ENCODE assay signal across 22 cellular contexts in the genomic region with DNA sequence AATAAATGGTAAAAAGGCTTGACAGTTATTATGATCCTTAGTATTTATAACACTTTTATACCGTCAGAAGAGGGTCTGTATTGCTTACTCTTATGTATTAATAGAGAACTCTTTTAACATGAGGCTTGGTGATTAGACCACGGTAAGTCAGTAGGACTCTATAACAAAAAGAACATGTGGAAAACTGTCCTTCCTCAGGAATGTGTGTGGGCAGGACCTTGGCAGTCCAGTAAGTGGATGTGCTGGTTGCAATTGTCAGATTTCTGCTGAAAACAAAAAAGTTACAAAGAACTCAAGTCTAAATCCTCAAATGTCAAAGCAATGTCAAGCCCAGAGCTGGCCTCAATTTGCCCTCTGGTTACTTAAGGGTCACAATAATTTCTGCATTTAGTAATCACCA.
A peak's percentile ranks its signal among the peaks of the same experiment; 100 is the strongest.
DNase-seq lines count a peak whose midpoint lies in the region; ATAC-seq lines count a peak whose summit lies in the region.
"Had no signal": no experiment of that assay in that cellular context is flagged by ENCODE, and none has a peak within 500 bp of the region (broad histone marks: within the 10 kb centered on the region; RNA-seq: fewer than 3 reads in every experiment).

No MANE protein-coding gene starts in this region.

- H3K4me1 ChIP-seq in adipocyte (ENCODE audit: control insufficient read depth, insufficient read depth, low read length) = peaks cover 43% of the 10 kb centered on the region

- ATAC-seq in sciatic nerve = peak; percentile 71
- ATAC-seq in GM21360 (IDR thresholded peaks at IDR 0.05; ENCODE audit: unreplicated experiment) = no peak
- ATAC-seq in HG03342 (IDR thresholded peaks at IDR 0.05; ENCODE audit: unreplicated experiment) = no peak
- no peak for ATAC-seq in HG03108 (IDR thresholded peaks at IDR 0.05; ENCODE audit: unreplicated experiment)
- ATAC-seq: naive thymus-derived CD8-positive, alpha-beta T cell had no signal

- intact Hi-C loops in sciatic nerve (cut with DNase I) = no loop called here

- H3K36me3 ChIP-seq in adipocyte (ENCODE audit: control insufficient read depth, insufficient read depth, low read length, severe bottlenecking) = no peaks in the 10 kb centered on the region
- H3K36me3 ChIP-seq: BE2C, thoracic aorta had no signal

- no peak overlapping the region for H3K9ac ChIP-seq in adipocyte (ENCODE audit: low read length)

- peak; percentile 53 for DNase-seq in EL
- DNase-seq in adipocyte (ENCODE audit: low read depth) = peak; percentile 72
- peak; percentile 81 for DNase-seq in fibroblast of gingiva (ENCODE audit: low read depth)
- DNase-seq in sciatic nerve (ENCODE audit: low spot score) = no peak
- DNase-seq in MV-4-11 (lab: John Stamatoyannopoulos, UW) = no peak
- DNase-seq: activated CD4-positive, alpha-beta T cell treated with anti-CD3 and anti-CD28 coated beads for 4 hours; amygdala; BE2C; Calu3; GOT3; islet precursor cell; naive thymus-derived CD8-positive, alpha-beta T cell; NCI-H187 treated with DMSO at 0.1 percent for 48 hours; NCI-H446; posterior cingulate gyrus; stimulated activated CD8-positive, alpha-beta memory T cell treated with anti-CD3 and anti-CD28 coated beads, Interleukin-4, amount 100 ng/mL, for 48 hours had no signal

- H3K9me3 ChIP-seq in adipocyte (ENCODE audit: control insufficient read depth, low read length) = no peaks in the 10 kb centered on the region
- H3K9me3 ChIP-seq: BE2C, thoracic aorta had no signal

- no peak overlapping the region for H3K4me3 ChIP-seq in adipocyte (ENCODE audit: low read length)
- H3K4me3 ChIP-seq: coronary artery, smooth muscle cell, thoracic aorta had no signal

- H3K27me3 ChIP-seq in adipocyte (replicated peaks; ENCODE audit: control insufficient read depth, insufficient read depth, low read length) = no peaks in the 10 kb centered on the region
- H3K27me3 ChIP-seq: BE2C had no signal

Comparison
In these comparisons a context has a peak if more than half of its experiments do, and no peak if none do; other contexts are left out.
1. DNase-seq: peak in EL (single experiment), adipocyte (single experiment) and fibroblast of gingiva (single experiment); none in sciatic nerve (single experiment) and MV-4-11 (single experiment).